Comparison of ENCODE assay signal across 2 cellular contexts in the genomic region with DNA sequence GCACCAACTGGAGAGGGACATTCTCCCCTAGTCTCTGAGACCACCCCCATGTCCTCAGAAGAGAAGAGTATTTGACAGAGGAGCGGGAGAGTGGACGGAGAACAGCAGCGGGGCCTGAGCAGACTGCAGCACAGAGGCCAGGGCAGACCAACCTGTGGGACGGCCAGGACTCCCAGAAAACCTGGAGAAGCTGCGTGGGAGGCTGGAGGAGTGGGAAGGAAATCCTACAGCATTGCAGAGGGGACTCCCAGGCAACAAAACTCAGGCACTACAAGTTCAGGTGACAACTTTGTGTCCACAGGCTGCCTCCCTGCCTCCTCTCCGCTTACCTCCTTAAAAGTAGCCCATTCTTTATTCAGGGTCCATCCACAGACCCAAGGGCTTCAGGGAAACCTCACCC.
A peak's percentile ranks its signal among the peaks of the same experiment; 100 is the strongest.
TF ChIP-seq lines count a peak whose summit lies in the region.

No MANE protein-coding gene starts in this region.

TF ChIP-seq in HEK293, 187 proteins besides CTCF, POLR2A, EP300 and RAD21 (continued from another document):
- TF ChIP-seq, protein P1, sequence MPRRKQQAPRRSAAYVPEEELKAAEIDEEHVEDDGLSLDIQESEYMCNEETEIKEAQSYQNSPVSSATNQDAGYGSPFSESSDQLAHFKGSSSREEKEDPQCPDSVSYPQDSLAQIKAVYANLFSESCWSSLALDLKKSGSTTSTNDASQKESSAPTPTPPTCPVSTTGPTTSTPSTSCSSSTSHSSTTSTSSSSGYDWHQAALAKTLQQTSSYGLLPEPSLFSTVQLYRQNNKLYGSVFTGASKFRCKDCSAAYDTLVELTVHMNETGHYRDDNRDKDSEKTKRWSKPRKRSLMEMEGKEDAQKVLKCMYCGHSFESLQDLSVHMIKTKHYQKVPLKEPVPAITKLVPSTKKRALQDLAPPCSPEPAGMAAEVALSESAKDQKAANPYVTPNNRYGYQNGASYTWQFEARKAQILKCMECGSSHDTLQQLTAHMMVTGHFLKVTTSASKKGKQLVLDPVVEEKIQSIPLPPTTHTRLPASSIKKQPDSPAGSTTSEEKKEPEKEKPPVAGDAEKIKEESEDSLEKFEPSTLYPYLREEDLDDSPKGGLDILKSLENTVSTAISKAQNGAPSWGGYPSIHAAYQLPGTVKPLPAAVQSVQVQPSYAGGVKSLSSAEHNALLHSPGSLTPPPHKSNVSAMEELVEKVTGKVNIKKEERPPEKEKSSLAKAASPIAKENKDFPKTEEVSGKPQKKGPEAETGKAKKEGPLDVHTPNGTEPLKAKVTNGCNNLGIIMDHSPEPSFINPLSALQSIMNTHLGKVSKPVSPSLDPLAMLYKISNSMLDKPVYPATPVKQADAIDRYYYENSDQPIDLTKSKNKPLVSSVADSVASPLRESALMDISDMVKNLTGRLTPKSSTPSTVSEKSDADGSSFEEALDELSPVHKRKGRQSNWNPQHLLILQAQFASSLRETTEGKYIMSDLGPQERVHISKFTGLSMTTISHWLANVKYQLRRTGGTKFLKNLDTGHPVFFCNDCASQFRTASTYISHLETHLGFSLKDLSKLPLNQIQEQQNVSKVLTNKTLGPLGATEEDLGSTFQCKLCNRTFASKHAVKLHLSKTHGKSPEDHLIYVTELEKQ (tag by site-specific recombination; IDR thresholded peaks at IDR 0.05; ENCODE audit: borderline replicate concordance): no peak
- TF ChIP-seq, protein P2, sequence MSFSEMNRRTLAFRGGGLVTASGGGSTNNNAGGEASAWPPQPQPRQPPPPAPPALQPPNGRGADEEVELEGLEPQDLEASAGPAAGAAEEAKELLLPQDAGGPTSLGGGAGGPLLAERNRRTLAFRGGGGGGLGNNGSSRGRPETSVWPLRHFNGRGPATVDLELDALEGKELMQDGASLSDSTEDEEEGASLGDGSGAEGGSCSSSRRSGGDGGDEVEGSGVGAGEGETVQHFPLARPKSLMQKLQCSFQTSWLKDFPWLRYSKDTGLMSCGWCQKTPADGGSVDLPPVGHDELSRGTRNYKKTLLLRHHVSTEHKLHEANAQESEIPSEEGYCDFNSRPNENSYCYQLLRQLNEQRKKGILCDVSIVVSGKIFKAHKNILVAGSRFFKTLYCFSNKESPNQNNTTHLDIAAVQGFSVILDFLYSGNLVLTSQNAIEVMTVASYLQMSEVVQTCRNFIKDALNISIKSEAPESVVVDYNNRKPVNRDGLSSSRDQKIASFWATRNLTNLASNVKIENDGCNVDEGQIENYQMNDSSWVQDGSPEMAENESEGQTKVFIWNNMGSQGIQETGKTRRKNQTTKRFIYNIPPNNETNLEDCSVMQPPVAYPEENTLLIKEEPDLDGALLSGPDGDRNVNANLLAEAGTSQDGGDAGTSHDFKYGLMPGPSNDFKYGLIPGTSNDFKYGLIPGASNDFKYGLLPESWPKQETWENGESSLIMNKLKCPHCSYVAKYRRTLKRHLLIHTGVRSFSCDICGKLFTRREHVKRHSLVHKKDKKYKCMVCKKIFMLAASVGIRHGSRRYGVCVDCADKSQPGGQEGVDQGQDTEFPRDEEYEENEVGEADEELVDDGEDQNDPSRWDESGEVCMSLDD (tag by site-specific recombination; IDR thresholded peaks at IDR 0.05): no peak
- TF ChIP-seq ZNF19 (tag by site-specific recombination; IDR thresholded peaks at IDR 0.05; ENCODE audit: low read depth) (no peak), OVOL3 (tag by site-specific recombination; IDR thresholded peaks at IDR 0.05) (no peak), EGR2 (tag by site-specific recombination; IDR thresholded peaks at IDR 0.05; ENCODE audit: low read depth) (peak; percentile 47; the same call in 1 of the 2 replicates), ZFHX2 (tag by site-specific recombination; conservative IDR thresholded peaks at IDR 0.05) (peak; percentile 62)

TF ChIP-seq in WTC11, 78 proteins besides CTCF, POLR2A, EP300 and RAD21 (continued from another document):
- TF ChIP-seq, protein P3, sequence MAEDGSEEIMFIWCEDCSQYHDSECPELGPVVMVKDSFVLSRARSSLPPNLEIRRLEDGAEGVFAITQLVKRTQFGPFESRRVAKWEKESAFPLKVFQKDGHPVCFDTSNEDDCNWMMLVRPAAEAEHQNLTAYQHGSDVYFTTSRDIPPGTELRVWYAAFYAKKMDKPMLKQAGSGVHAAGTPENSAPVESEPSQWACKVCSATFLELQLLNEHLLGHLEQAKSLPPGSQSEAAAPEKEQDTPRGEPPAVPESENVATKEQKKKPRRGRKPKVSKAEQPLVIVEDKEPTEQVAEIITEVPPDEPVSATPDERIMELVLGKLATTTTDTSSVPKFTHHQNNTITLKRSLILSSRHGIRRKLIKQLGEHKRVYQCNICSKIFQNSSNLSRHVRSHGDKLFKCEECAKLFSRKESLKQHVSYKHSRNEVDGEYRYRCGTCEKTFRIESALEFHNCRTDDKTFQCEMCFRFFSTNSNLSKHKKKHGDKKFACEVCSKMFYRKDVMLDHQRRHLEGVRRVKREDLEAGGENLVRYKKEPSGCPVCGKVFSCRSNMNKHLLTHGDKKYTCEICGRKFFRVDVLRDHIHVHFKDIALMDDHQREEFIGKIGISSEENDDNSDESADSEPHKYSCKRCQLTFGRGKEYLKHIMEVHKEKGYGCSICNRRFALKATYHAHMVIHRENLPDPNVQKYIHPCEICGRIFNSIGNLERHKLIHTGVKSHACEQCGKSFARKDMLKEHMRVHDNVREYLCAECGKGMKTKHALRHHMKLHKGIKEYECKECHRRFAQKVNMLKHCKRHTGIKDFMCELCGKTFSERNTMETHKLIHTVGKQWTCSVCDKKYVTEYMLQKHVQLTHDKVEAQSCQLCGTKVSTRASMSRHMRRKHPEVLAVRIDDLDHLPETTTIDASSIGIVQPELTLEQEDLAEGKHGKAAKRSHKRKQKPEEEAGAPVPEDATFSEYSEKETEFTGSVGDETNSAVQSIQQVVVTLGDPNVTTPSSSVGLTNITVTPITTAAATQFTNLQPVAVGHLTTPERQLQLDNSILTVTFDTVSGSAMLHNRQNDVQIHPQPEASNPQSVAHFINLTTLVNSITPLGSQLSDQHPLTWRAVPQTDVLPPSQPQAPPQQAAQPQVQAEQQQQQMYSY (CRISPR knock-in tag; IDR thresholded peaks at IDR 0.05): peak; percentile 87
